Comparison of ENCODE assay signal across 12 cellular contexts in the genomic region with DNA sequence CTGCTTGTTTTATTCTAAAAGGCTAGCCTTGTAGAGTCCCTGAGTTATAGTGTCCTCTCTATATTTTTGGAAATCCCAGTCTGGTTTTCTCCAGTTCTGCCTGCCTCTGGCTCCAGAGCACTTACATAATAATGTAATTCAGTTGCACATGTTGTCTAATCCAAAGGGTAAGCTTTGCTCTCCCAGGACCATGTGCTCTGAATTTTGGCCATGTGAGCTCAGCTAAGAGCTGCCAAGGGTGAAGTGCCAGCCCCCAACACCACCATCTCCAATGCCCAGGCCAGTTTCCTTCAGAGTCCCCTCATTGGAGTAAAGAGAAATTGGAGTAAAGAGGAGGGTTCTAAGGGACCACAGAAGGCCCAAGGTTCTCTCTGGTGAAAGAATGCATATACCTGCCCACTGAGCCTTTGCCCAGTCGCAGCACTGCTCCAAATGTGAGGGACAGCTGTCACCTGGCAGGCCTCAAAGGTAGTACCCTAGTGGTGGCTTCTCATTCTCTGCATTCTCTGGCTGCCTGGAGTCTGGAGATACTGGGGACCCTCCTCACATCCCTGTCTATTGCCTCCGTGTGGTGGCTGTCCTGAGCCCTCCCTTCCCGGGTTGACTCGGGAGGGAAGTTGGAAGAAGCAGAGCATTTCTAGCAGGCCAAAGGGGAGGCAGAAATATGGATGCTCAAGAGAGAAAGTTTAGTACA. TPM values are rescaled to one million over a fixed set of nuclear protein-coding genes. Genes with fewer than 3 reads are reported as not detected.
DNase-seq lines count a peak whose midpoint lies in the region; ATAC-seq and TF ChIP-seq lines count a peak whose summit lies in the region.
"Had no signal": no experiment of that assay in that cellular context is flagged by ENCODE, and none has a peak within 500 bp of the region (broad histone marks: within the 10 kb centered on the region; RNA-seq: fewer than 3 reads in every experiment).

No MANE protein-coding gene starts in this region.

- H3K36me3 ChIP-seq in adrenal gland (replicated peaks in 1 of 2) (peaks cover 0 to 5% of the 10 kb centered on the region in 2 donors), prostate gland (no peaks in the 10 kb centered on the region)

- ATAC-seq in GM21786 (IDR thresholded peaks at IDR 0.05; ENCODE audit: unreplicated experiment): peak; percentile 19
- ATAC-seq: activated CD8-positive, alpha-beta T cell treated with anti-CD3 and anti-CD28 coated beads for 36 hours had no signal

- H3K27me3 ChIP-seq in adrenal gland (no peaks in the 10 kb centered on the region), layer of hippocampus (ENCODE audit: control insufficient read depth, insufficient read depth, low read length) (no peaks in the 10 kb centered on the region), prostate gland (replicated peaks; ENCODE audit: insufficient read depth) (no peaks in the 10 kb centered on the region)

- no peaks in the 10 kb centered on the region for H3K9me3 ChIP-seq in adrenal gland (replicated peaks in 1 of 3)
- H3K9me3 ChIP-seq in prostate gland: no peaks in the 10 kb centered on the region

- TF ChIP-seq POLR2A in adrenal gland (IDR thresholded peaks at IDR 0.05) (no peak), prostate gland (IDR thresholded peaks at IDR 0.05) (no peak)

- intact Hi-C loops in adrenal gland (cut with DNase I): no loop called here
- intact Hi-C loops in prostate gland (cut with DNase I): no loop called here

- DNase-seq in adrenal gland: peak in 2 of 7 donors; percentile 33 to 52
- peak; percentile 46 for DNase-seq in superior temporal gyrus (ENCODE audit: extremely low spot score)
- no peak for DNase-seq in prostate gland (ENCODE audit: low spot score)
- DNase-seq in stimulated activated CD4-positive, alpha-beta T cell treated with anti-CD3 and anti-CD28 coated beads, Interleukin-15, amount 100 ng/mL, for 24 hours: no peak
- no peak for DNase-seq in NOMO-1 treated with DMSO at 0.1 percent for 48 hours (lab: John Stamatoyannopoulos, UW; ENCODE audit: unreplicated experiment)
- DNase-seq in activated CD4-positive, CD25-positive, alpha-beta regulatory T cell (lab: John Stamatoyannopoulos, UW): no peak
- DNase-seq: activated CD8-positive, alpha-beta T cell treated with anti-CD3 and anti-CD28 coated beads for 36 hours; DND-41; NCI-H1105 treated with DMSO at 0.1 percent for 48 hours had no signal

- 53 to 79% (median 65%) methylated on average over 3 to 4 of the region's 4 CpGs for WGBS in adrenal gland, 4 donors
- 64% methylated on average over 4 of the region's 4 CpGs for WGBS in prostate gland

- H3K4me1 ChIP-seq in adrenal gland (replicated peaks in 1 of 2) (peaks cover 26 to 84% of the 10 kb centered on the region in 2 donors), prostate gland (replicated peaks) (peaks cover 7% of the 10 kb centered on the region)

- H3K27ac ChIP-seq in adrenal gland: peak overlapping the region in 3 of 5 donors; percentile 17 to 71 (median 65)
- peak overlapping the region; percentile 68 for H3K27ac ChIP-seq in layer of hippocampus (ENCODE audit: low read depth, low read length)
- no peak overlapping the region for H3K27ac ChIP-seq in prostate gland

- TF ChIP-seq CTCF in adrenal gland (IDR thresholded peaks at IDR 0.05): no peak
- no peak for TF ChIP-seq CTCF in prostate gland (IDR thresholded peaks at IDR 0.05)

- H3K4me3 ChIP-seq in adrenal gland: no peak overlapping the region
- no peak overlapping the region for H3K4me3 ChIP-seq in prostate gland

RNA-seq across cellular contexts. Expression of a gene that starts 4.9 kb away (rescaled TPM):
- 10 to 100 TPM; 27.2 to 57.4 (median 36.2) TPM for total RNA-seq in adrenal gland
- 10 to 100 TPM; 14.7 to 19.1 (median 14.9) TPM for polyA plus RNA-seq in adrenal gland
- total RNA-seq in prostate gland: 10 to 100 TPM; 45.4 to 70.8 TPM

RNA-seq across cellular contexts. Expression of a gene that starts 33.3 kb away (rescaled TPM):
- total RNA-seq in adrenal gland: 10 to 100 TPM; 28.2 to 73.7 (median 32.6) TPM
- polyA plus RNA-seq in adrenal gland: 10 to 100 TPM; 14.5 to 39.5 (median 33.3) TPM
- 10 to 100 TPM; 19.8 to 46.9 TPM for total RNA-seq in prostate gland

RNA-seq across cellular contexts. Expression of a gene that starts 47.2 kb away (rescaled TPM):
- total RNA-seq in adrenal gland (10 to 100 TPM in 6 of 8 donors, 1 to 10 TPM in 2; 8.5 to 17.3 (median 12.4) TPM), prostate gland (10 to 100 TPM; 14.1 to 20.6 TPM)
- 1 to 10 TPM; 6.3 to 8.2 (median 7.8) TPM for polyA plus RNA-seq in adrenal gland

RNA-seq across cellular contexts. Expression of a gene that starts 54.9 kb away (rescaled TPM):
- under 1 TPM in 4 of 8 donors, not detected in 4; 0.35 to 0.94 (median 0.83) TPM for total RNA-seq in adrenal gland
- under 1 TPM in 2 of 3 donors, not detected in 1; 0.30 to 0.56 TPM for polyA plus RNA-seq in adrenal gland
- 1 to 10 TPM in 1 of 2 donors, under 1 TPM in 1; 0.59 to 2.8 TPM for total RNA-seq in prostate gland
- polyA plus RNA-seq: neural cell had no signal

Comparison
In these comparisons a context has a peak if more than half of its experiments do, and no peak if none do; other contexts are left out.
1. H3K27ac ChIP-seq: peak in adrenal gland (3 of 5) and layer of hippocampus (single experiment); none in prostate gland (0 of 2).